16 cellular contexts compared by ENCODE assay signal in the genomic region with DNA sequence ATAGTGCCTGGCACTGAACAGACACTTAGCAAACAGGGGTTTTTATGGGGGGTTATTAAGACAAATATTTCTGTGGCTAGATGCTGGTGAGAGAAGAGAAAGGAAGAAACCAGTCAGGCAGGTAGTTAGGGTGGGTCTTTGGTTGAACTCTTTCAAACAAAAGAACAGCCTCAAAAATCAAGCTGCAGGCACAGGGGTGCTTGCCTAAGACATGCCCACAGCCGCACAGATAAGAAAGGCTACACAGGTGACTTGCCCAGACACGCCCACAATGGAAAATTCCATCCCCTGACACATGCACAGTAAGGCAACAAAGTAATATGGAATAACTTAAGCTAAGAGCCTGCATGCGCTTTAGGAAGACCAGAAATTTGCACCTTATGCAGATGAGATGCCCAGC.
"Had no signal": no experiment of that assay in that cellular context is flagged by ENCODE, and none has a peak within 500 bp of the region (broad histone marks: within the 10 kb centered on the region; RNA-seq: fewer than 3 reads in every experiment).

No MANE protein-coding gene starts in this region.

- H3K27ac ChIP-seq: upper lobe of right lung had no signal

- ATAC-seq: activated CD4-positive, CD25-positive, alpha-beta regulatory T cell treated with anti-CD3 and anti-CD28 coated beads, Interleukin-2, amount 50 U/mL, for 24 hours; activated T-cell treated with anti-CD3 and anti-CD28 coated beads, Interleukin-2, amount 50 U/mL, for 4 hours; effector memory CD8-positive, alpha-beta T cell; heart left ventricle; left ventricle myocardium superior; upper lobe of right lung had no signal

- H3K36me3 ChIP-seq: heart left ventricle, upper lobe of right lung had no signal

- DNase-seq: activated effector memory CD4-positive, alpha-beta T cell treated with anti-CD3 and anti-CD28 coated beads, Interleukin-2, amount 50 U/mL, for 16 hours; activated naive CD8-positive, alpha-beta T cell treated with anti-CD3 and anti-CD28 coated beads, Interleukin-2, amount 10 ng/mL, durations not matched to agents 7 days and 5 days; activated T-cell treated with anti-CD3 and anti-CD28 coated beads, Interleukin-2, amount 50 U/mL, for 4 hours; aorta; central memory CD4-positive, alpha-beta T cell; effector memory CD8-positive, alpha-beta T cell; foreskin melanocyte; heart left ventricle; kidney; left ventricle myocardium superior; mesendoderm; stimulated activated CD4-positive, alpha-beta T cell treated with anti-CD3 and anti-CD28 coated beads, Interleukin-2, amount 100 ng/mL, for 48 hours; stimulated activated naive CD4-positive, alpha-beta T cell treated with Interleukin-2 at 50 U/mL for 16 hours; T-helper 2 cell; upper lobe of right lung had no signal

- H3K4me1 ChIP-seq: heart left ventricle, upper lobe of right lung had no signal

- H3K9me3 ChIP-seq: upper lobe of right lung had no signal

- H3K27me3 ChIP-seq: heart left ventricle, upper lobe of right lung had no signal

- H3K4me3 ChIP-seq: heart left ventricle, upper lobe of right lung had no signal
